1 cellular context compared by ENCODE assay signal in genomic region chr19:1064661-1065605, GRCh38.
TF ChIP-seq lines count a peak whose summit lies in the region.

No MANE protein-coding gene starts in this region.

TF ChIP-seq in HepG2, 621 proteins besides CTCF, POLR2A, EP300 and RAD21 (continued from another document and continues in another):
- TF ChIP-seq THAP8 (CRISPR knock-in tag; IDR thresholded peaks at IDR 0.05; ENCODE audit: borderline replicate concordance) (no peak), HCFC1 (IDR thresholded peaks at IDR 0.05; ENCODE audit: low read depth, low read length) (no peak), ZFP36L1 (CRISPR knock-in tag; IDR thresholded peaks at IDR 0.05) (no peak), ZNF335 (CRISPR knock-in tag; IDR thresholded peaks at IDR 0.05) (no peak; the same call in 1 of the 2 replicates), THAP9 (CRISPR knock-in tag; IDR thresholded peaks at IDR 0.05; ENCODE audit: borderline replicate concordance) (no peak), ZNF205 (CRISPR knock-in tag; IDR thresholded peaks at IDR 0.05) (peak; percentile 29; the same call in 1 of the 2 replicates), ZNF333 (CRISPR knock-in tag; IDR thresholded peaks at IDR 0.05; ENCODE audit: borderline replicate concordance) (peak; percentile 45; the same call in 1 of the 2 replicates), HMGXB4 (CRISPR knock-in tag; IDR thresholded peaks at IDR 0.05; ENCODE audit: borderline replicate concordance in 1 of 2, low read depth in 1 of 2) (peak; percentile 61 to 84; a peak in 3 of 4 replicates), SIN3A (IDR thresholded peaks at IDR 0.05; ENCODE audit: borderline replicate concordance, low read depth, low read length) (no peak), ZNF574 (CRISPR knock-in tag; IDR thresholded peaks at IDR 0.05) (no peak; the same call in 1 of the 2 replicates), ZFX (CRISPR knock-in tag; IDR thresholded peaks at IDR 0.05; ENCODE audit: low read depth) (peak; percentile 58), NFE2L1 (CRISPR knock-in tag; IDR thresholded peaks at IDR 0.05; ENCODE audit: borderline replicate concordance) (no peak), ZNF343 (CRISPR knock-in tag; IDR thresholded peaks at IDR 0.05) (no peak), SMAD9 (CRISPR knock-in tag; IDR thresholded peaks at IDR 0.05) (no peak), ZNF460 (CRISPR knock-in tag; IDR thresholded peaks at IDR 0.05; ENCODE audit: borderline replicate concordance) (no peak), SETDB1 (CRISPR knock-in tag; IDR thresholded peaks at IDR 0.05; ENCODE audit: borderline replicate concordance) (no peak), SP2 (CRISPR knock-in tag; IDR thresholded peaks at IDR 0.05) (peak; percentile 35; the same call in 1 of the 2 replicates), E2F1 (CRISPR knock-in tag; IDR thresholded peaks at IDR 0.05) (no peak; the same call in 1 of the 2 replicates), HNRNPUL1 (IDR thresholded peaks at IDR 0.05; ENCODE audit: low read depth, low read length) (no peak), U2AF2 (IDR thresholded peaks at IDR 0.05; ENCODE audit: low read depth, low read length) (no peak), ZNF121 (CRISPR knock-in tag; IDR thresholded peaks at IDR 0.05) (no peak), ZBTB42 (CRISPR knock-in tag; IDR thresholded peaks at IDR 0.05) (no peak), MYNN (CRISPR knock-in tag; IDR thresholded peaks at IDR 0.05; ENCODE audit: low read depth) (no peak), ZNF598 (CRISPR knock-in tag; IDR thresholded peaks at IDR 0.05; ENCODE audit: borderline replicate concordance) (no peak), KLF12 (CRISPR knock-in tag; IDR thresholded peaks at IDR 0.05; ENCODE audit: borderline replicate concordance) (no peak), ZSCAN20 (CRISPR knock-in tag; IDR thresholded peaks at IDR 0.05; ENCODE audit: borderline replicate concordance) (no peak), TERF1 (CRISPR knock-in tag; IDR thresholded peaks at IDR 0.05) (no peak), ZNF407 (CRISPR knock-in tag; IDR thresholded peaks at IDR 0.05; ENCODE audit: not compliant biosample characterization) (no peak), KAT7 (CRISPR knock-in tag; IDR thresholded peaks at IDR 0.05; ENCODE audit: borderline replicate concordance) (no peak), ZNF761 (CRISPR knock-in tag; conservative IDR thresholded peaks at IDR 0.05) (no peak), NFE2L2 (IDR thresholded peaks at IDR 0.05; ENCODE audit: low read length) (no peak), GPN1 (CRISPR knock-in tag; IDR thresholded peaks at IDR 0.05; ENCODE audit: borderline replicate concordance) (no peak), NR1H2 (CRISPR knock-in tag; IDR thresholded peaks at IDR 0.05; ENCODE audit: borderline replicate concordance, low read depth) (no peak), MAX (IDR thresholded peaks at IDR 0.05) (peak; percentile 91), KLF11 (CRISPR knock-in tag; IDR thresholded peaks at IDR 0.05) (no peak), CREB3 (CRISPR knock-in tag; IDR thresholded peaks at IDR 0.05) (no peak), ZIK1 (CRISPR knock-in tag; IDR thresholded peaks at IDR 0.05; ENCODE audit: borderline replicate concordance, low read depth) (no peak; the same call in 1 of the 2 replicates), NKX3-1 (CRISPR knock-in tag; IDR thresholded peaks at IDR 0.05) (no peak; the same call in 1 of the 2 replicates), LBX2 (CRISPR knock-in tag; IDR thresholded peaks at IDR 0.05; ENCODE audit: borderline replicate concordance) (peak; percentile 77; the same call in 1 of the 2 replicates), SOX13 (IDR thresholded peaks at IDR 0.05) (no peak), SOX13 (CRISPR knock-in tag; conservative IDR thresholded peaks at IDR 0.05 in 1 of 2, IDR thresholded peaks at IDR 0.05 in 1 of 2) (no peak)
